ENCODE assay signal across 1 cellular context in the genomic region with DNA sequence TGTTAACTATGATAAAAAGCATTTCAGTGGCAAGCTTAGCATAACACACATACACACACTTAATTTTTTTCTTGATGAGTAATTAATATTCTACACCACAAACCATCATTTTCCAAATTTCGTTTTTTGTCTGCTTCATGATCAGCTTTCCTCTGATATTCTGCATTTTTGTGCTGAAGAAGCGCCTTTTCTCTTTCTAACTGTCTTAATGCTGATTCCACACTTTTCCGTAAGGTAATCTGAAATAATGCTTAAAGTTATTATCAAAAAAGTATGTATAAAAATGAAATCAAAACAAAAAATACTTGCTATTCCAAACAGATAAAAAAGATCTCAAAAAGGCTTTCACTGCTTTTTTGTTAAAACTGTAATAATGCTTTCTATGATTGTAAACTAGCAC.
TF ChIP-seq lines count a peak whose summit lies in the region.

No MANE protein-coding gene starts in this region.

TF ChIP-seq in HepG2, 621 proteins besides CTCF, POLR2A, EP300 and RAD21 (continued from another document):
- TF ChIP-seq MIER3 (CRISPR knock-in tag; IDR thresholded peaks at IDR 0.05; ENCODE audit: borderline replicate concordance) (no peak), MAFK (conservative IDR thresholded peaks at IDR 0.05 in 1 of 2, IDR thresholded peaks at IDR 0.05 in 1 of 2; ENCODE audit: low read length in 2 of 2) (peak; percentile 81 to 88), ZNF326 (CRISPR knock-in tag; IDR thresholded peaks at IDR 0.05; ENCODE audit: borderline replicate concordance) (no peak), ZNF121 (CRISPR knock-in tag; IDR thresholded peaks at IDR 0.05) (no peak), NRL (CRISPR knock-in tag; IDR thresholded peaks at IDR 0.05; ENCODE audit: borderline replicate concordance) (no peak)
